11 cellular contexts compared by ENCODE assay signal in the genomic region with DNA sequence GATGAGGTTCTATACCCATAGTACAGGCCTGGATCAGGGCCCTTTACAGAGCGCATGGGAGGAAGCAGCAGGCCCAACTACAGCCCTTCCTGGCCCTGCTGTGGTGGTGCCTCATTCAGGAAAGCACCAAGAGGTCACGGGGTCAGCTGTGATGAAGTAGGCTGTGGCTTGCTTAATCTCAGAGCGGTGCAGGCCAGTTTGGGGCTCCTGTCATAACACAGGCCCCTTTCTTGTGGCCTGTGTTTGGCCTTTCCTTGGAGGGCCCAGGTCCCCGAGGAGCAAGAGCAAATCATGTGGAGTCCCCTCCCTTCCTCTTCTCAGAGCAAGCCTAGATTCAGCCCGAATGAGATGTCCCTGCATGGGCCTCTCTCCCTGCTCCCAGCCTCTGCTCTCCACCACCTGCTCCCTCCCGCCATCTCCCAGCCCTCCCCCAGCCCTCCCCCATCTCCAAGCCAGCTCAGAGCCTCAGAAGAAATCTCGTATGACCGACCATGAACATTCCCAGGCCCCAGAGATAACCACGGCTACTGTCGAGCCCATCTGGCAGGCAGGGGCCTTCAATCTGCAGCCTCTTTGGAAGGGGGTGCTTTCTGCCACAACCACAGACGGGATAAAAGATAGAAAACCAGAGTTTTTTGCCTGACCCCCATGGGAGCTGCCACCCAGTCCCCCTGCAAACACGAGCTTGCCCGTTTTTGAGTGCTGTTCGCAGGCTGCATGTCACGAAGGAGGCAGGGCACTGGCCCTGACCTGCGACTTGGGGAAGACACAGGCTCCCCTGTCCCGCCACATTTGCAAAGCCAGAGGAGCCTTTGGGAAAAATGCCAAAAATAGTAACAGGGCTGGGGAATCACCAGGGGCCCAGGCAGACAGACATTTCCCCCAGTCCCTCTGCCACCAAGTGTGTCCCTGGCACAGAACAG. TPM values are rescaled to one million over a fixed set of nuclear protein-coding genes. Genes with fewer than 3 reads are reported as not detected.
DNase-seq lines count a peak whose midpoint lies in the region; ATAC-seq and TF ChIP-seq lines count a peak whose summit lies in the region.
"Had no signal": no experiment of that assay in that cellular context is flagged by ENCODE, and none has a peak within 500 bp of the region (broad histone marks: within the 10 kb centered on the region; RNA-seq: fewer than 3 reads in every experiment).

No MANE protein-coding gene starts in this region.

- H3K4me1 Mint-ChIP-seq in T-helper 17 cell: peaks cover 14% of the 10 kb centered on the region

- TF ChIP-seq CTCF in HFF-Myc (IDR thresholded peaks at IDR 0.05; ENCODE audit: low read depth, low read length, missing control alignments) (no peak), foreskin fibroblast (IDR thresholded peaks at IDR 0.05; ENCODE audit: low read depth, low read length) (no peak)

- H3K4me3 Mint-ChIP-seq in T-helper 17 cell: peak overlapping the region; percentile 19

- H4K5ac ChIP-seq in mesendoderm (ENCODE audit: low read length): no peak overlapping the region

- no peaks in the 10 kb centered on the region for H3K79me1 ChIP-seq in mesendoderm (ENCODE audit: low read length)

- H3K9me3 ChIP-seq in T-helper 17 cell (ENCODE audit: control insufficient read depth, low read length, poor library complexity, severe bottlenecking): no peaks in the 10 kb centered on the region

- no peak overlapping the region for H2BK15ac ChIP-seq in mesendoderm (replicated peaks; ENCODE audit: low read depth)

- H3K36me3 Mint-ChIP-seq in T-helper 17 cell (ENCODE audit: low read depth): no peaks in the 10 kb centered on the region

- no peak overlapping the region for H3K56ac ChIP-seq in mesendoderm (ENCODE audit: low read length)

- peak; percentile 52 for DNase-seq in HFF-Myc (ENCODE audit: extremely low read depth, low read depth)
- DNase-seq in T-helper 17 cell: no peak
- DNase-seq in foreskin fibroblast: peak; percentile 90 to 92
- DNase-seq in renal cortical epithelial cell (ENCODE audit: low read depth): peak; percentile 73
- DNase-seq in hypothalamus (lab: John Stamatoyannopoulos, UW): no peak
- no peak for DNase-seq in mesendoderm
- DNase-seq: NCI-H2081 treated with DMSO at 0.1 percent for 48 hours; nucleus accumbens; stimulated activated naive CD4-positive, alpha-beta T cell had no signal

- no peaks in the 10 kb centered on the region for H3K27me3 ChIP-seq in mesendoderm (ENCODE audit: insufficient read depth, low read length, poor library complexity)

- no peak for ATAC-seq in T-helper 17 cell
- no peak for ATAC-seq in GM21723 (IDR thresholded peaks at IDR 0.05; ENCODE audit: unreplicated experiment)
- ATAC-seq in GM21576 (IDR thresholded peaks at IDR 0.05; ENCODE audit: unreplicated experiment): no peak

- H2AK5ac ChIP-seq in mesendoderm (ENCODE audit: low read length): no peak overlapping the region

- H3K79me2 ChIP-seq in mesendoderm (ENCODE audit: control insufficient read depth, insufficient read depth, low read length): no peaks in the 10 kb centered on the region

- H4K8ac ChIP-seq in mesendoderm (ENCODE audit: low read depth, low read length): no peak overlapping the region

- H3K23ac ChIP-seq in mesendoderm (ENCODE audit: low read length): no peak overlapping the region

- H2BK5ac ChIP-seq in mesendoderm (ENCODE audit: low read length): no peak overlapping the region

- no peak overlapping the region for H3K9ac ChIP-seq in mesendoderm (ENCODE audit: low read length)

- H3K27me3 Mint-ChIP-seq in T-helper 17 cell: no peaks in the 10 kb centered on the region

- H3K27ac Mint-ChIP-seq in T-helper 17 cell: no peak overlapping the region

- no peak overlapping the region for H3K4me2 ChIP-seq in mesendoderm (ENCODE audit: low read length)

- H3K18ac ChIP-seq in mesendoderm (ENCODE audit: low read length): no peak overlapping the region

- H3K27ac ChIP-seq in mesendoderm (ENCODE audit: low read depth, low read length): no peak overlapping the region

- no peak overlapping the region for H2BK120ac ChIP-seq in mesendoderm (ENCODE audit: low read depth, low read length)

- no peaks in the 10 kb centered on the region for H3K36me3 ChIP-seq in mesendoderm (ENCODE audit: control insufficient read depth, insufficient read depth, low read length)

- H3K4me3 ChIP-seq in HFF-Myc (replicated peaks; ENCODE audit: low read depth, low read length) (no peak overlapping the region), foreskin fibroblast (ENCODE audit: low read depth in 1 of 2, low read length in 2 of 2) (no peak overlapping the region), mesendoderm (ENCODE audit: low read length) (no peak overlapping the region)

- H3K4ac ChIP-seq in mesendoderm (ENCODE audit: low read depth, low read length): no peak overlapping the region

- no peaks in the 10 kb centered on the region for H3K4me1 ChIP-seq in mesendoderm (ENCODE audit: control insufficient read depth, low read depth, low read length)

- WGBS in mesendoderm (ENCODE audit: extremely low coverage, insufficient coverage, low lambda C conversion rate): no CpG with 5 or more reads among the region's 17 CpGs

RNA-seq across cellular contexts. Expression of gene DUSP7, which starts 32.3 kb away (rescaled TPM):
- 10 to 100 TPM; 15.8 to 18.6 TPM for total RNA-seq in T-helper 17 cell
- total RNA-seq in renal cortical epithelial cell: 6.2 and 8.2 TPM in 2 replicates
- 13.1 TPM for polyA plus RNA-seq in mesendoderm (2013, experiment 1 of 2)
- 13.9 TPM for polyA plus RNA-seq in mesendoderm (2013, experiment 2 of 2)

Comparison
In these comparisons a context has a peak if more than half of its experiments do, and no peak if none do; other contexts are left out.
1. DNase-seq: peak in HFF-Myc (single experiment), foreskin fibroblast (2 of 2) and renal cortical epithelial cell (single experiment); none in T-helper 17 cell (0 of 3), hypothalamus (0 of 51) and mesendoderm (single experiment).